Comparison of ENCODE assay signal across 12 cellular contexts in the genomic region with DNA sequence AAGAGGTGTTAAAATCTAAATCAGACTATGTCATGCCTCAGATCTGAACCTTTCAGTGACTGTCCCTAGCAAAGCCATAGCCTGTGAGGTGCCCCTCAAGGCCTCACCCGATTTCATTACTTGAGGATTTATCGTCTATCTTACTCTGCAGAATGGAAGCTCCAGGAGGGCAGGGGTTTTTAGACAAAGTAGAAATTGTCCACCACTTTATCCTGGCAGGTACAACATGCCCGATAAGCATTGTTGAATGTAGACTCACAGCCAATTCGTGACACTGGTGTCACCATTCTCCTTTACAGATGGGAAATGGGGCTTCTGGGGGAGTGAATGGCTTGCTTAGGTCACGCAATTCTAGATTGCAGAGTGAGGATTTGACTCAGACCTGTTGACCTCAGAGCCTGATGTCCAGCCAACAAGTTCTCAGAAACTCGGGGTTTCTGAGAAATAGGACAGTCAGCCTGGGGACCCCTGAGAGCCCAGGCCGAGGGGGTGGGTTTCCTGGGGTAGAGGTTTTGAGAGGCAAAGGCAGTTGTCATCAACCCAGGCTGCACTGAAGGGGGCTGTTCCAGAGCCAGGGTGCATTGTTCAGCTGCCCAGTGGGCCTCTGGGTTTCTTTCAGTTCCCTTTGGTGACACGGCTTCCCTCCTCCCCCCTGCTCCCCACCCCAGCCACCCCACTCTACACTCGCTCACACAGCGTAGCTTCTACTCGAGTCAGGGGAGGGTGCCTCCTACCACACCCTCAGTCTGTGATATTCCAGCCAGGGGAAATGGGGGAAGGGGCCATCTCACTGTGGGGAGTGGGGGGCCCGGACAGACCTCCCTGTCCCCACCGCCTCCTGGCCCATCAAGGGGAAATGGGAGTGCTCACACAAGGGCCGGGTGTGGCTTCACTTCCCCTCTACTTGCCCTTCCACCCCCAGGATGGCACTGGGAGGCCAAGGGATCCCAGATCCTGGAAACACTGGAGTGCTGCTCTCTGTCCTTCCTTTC. TPM values are rescaled to one million over a fixed set of nuclear protein-coding genes. Genes with fewer than 3 reads are reported as not detected.
DNase-seq lines count a peak whose midpoint lies in the region; ATAC-seq and TF ChIP-seq lines count a peak whose summit lies in the region.
"Had no signal": no experiment of that assay in that cellular context is flagged by ENCODE, and none has a peak within 500 bp of the region (broad histone marks: within the 10 kb centered on the region; RNA-seq: fewer than 3 reads in every experiment).

No MANE protein-coding gene starts in this region.

- no peak overlapping the region for H4K5ac ChIP-seq in mesendoderm (ENCODE audit: low read length)

- intact Hi-C loops in naive thymus-derived CD4-positive, alpha-beta T cell (cut with micrococcal nuclease): no loop called here
- intact Hi-C loops in vagina (cut with DNase I): no loop called here

- H3K36me3 ChIP-seq in naive thymus-derived CD4-positive, alpha-beta T cell (ENCODE audit: control insufficient read depth in 2 of 3, insufficient read depth in 3 of 3, low read length in 3 of 3): no peaks in the 10 kb centered on the region
- H3K36me3 ChIP-seq in vagina (no peaks in the 10 kb centered on the region), mesendoderm (ENCODE audit: control insufficient read depth, insufficient read depth, low read length) (no peaks in the 10 kb centered on the region)
- H3K36me3 ChIP-seq: tibial artery had no signal

- H2AK5ac ChIP-seq in mesendoderm (ENCODE audit: low read length): no peak overlapping the region

- H3K36me3 Mint-ChIP-seq in IgD-negative memory B cell: peaks cover 2% of the 10 kb centered on the region
- H3K36me3 Mint-ChIP-seq in naive thymus-derived CD4-positive, alpha-beta T cell: peaks cover 0 to 5% (median 0%) of the 10 kb centered on the region in 5 donors

- H3K27ac ChIP-seq in naive thymus-derived CD4-positive, alpha-beta T cell (ENCODE audit: low read depth, low read length): no peak overlapping the region
- H3K27ac ChIP-seq in vagina (no peak overlapping the region), mesendoderm (ENCODE audit: low read depth, low read length) (no peak overlapping the region)
- H3K27ac ChIP-seq: tibial artery had no signal

- peaks cover 31 to 42% (median 40%) of the 10 kb centered on the region in 3 donors for H3K4me1 Mint-ChIP-seq in IgD-negative memory B cell
- peaks cover 17 to 38% (median 24%) of the 10 kb centered on the region in 7 donors for H3K4me1 Mint-ChIP-seq in naive thymus-derived CD4-positive, alpha-beta T cell

- H3K27me3 ChIP-seq in naive thymus-derived CD4-positive, alpha-beta T cell (ENCODE audit: control insufficient read depth in 2 of 2, insufficient read depth in 2 of 2, low read length in 2 of 2): peaks cover 0 to 4% of the 10 kb centered on the region in 2 donors
- H3K27me3 ChIP-seq in vagina (no peaks in the 10 kb centered on the region), mesendoderm (ENCODE audit: insufficient read depth, low read length, poor library complexity) (peaks cover 19% of the 10 kb centered on the region)

- TF ChIP-seq POLR2A in vagina (IDR thresholded peaks at IDR 0.05): no peak

- H3K23ac ChIP-seq in mesendoderm (ENCODE audit: low read length): no peak overlapping the region

- POLR2A ChIA-PET in naive thymus-derived CD4-positive, alpha-beta T cell (lab: Charles Lee): no interaction called here

- H2BK120ac ChIP-seq in mesendoderm (ENCODE audit: low read depth, low read length): no peak overlapping the region

- no peak overlapping the region for H3K4me2 ChIP-seq in mesendoderm (ENCODE audit: low read length)

- DNase-seq in naive thymus-derived CD4-positive, alpha-beta T cell: no peak
- DNase-seq in vagina (ENCODE audit: extremely low spot score in 2 of 2) (no peak), cerebellar nuclear complex (lab: John Stamatoyannopoulos, UW) (no peak), mesendoderm (no peak)
- DNase-seq in NK-92 treated with Interleukin-12 subunit alpha and Interleukin-12 subunit beta, amount 100 ng/mL, for 24 hours (lab: John Stamatoyannopoulos, UW): no peak
- DNase-seq: activated naive CD8-positive, alpha-beta T cell treated with anti-CD3 and anti-CD28 coated beads, Interleukin-2, amount 50 U/mL, for 24 hours; erythroblast; NCI-H226; tibial artery had no signal

- no peaks in the 10 kb centered on the region for H3K9me3 Mint-ChIP-seq in IgD-negative memory B cell
- peaks cover 0 to 1% (median 0%) of the 10 kb centered on the region in 11 donors for H3K9me3 Mint-ChIP-seq in naive thymus-derived CD4-positive, alpha-beta T cell
- H3K9me3 Mint-ChIP-seq: activated naive CD8-positive, alpha-beta T cell treated with anti-CD3 and anti-CD28 coated beads, Interleukin-2, amount 50 U/mL, for 24 hours had no signal

- peaks cover 1% of the 10 kb centered on the region for H3K27me3 Mint-ChIP-seq in IgD-negative memory B cell
- peaks cover 12 to 19% (median 17%) of the 10 kb centered on the region in 5 donors for H3K27me3 Mint-ChIP-seq in naive thymus-derived CD4-positive, alpha-beta T cell

- CTCF ChIA-PET in naive thymus-derived CD4-positive, alpha-beta T cell (lab: Charles Lee): interaction anchor here (0.7 kb wide), 1 partner anchor 540 kb away, joined by 3 read pairs; no protein-coding TSS in a partner anchor

- no peak overlapping the region for H3K4ac ChIP-seq in mesendoderm (ENCODE audit: low read depth, low read length)

- no peak overlapping the region for H3K9ac ChIP-seq in mesendoderm (ENCODE audit: low read length)

- no peak overlapping the region for H2BK5ac ChIP-seq in mesendoderm (ENCODE audit: low read length)

- no peaks in the 10 kb centered on the region for H3K79me2 ChIP-seq in mesendoderm (ENCODE audit: control insufficient read depth, insufficient read depth, low read length)

- H4K8ac ChIP-seq in mesendoderm (ENCODE audit: low read depth, low read length): no peak overlapping the region

- H3K27ac Mint-ChIP-seq in IgD-negative memory B cell: peak overlapping the region; percentile 67 to 87 (median 86)
- peak overlapping the region in 1 of 9 donors; percentile 3 for H3K27ac Mint-ChIP-seq in naive thymus-derived CD4-positive, alpha-beta T cell

- no peak for TF ChIP-seq CTCF in vagina (IDR thresholded peaks at IDR 0.05)

- no CpG with 5 or more reads among the region's 14 CpGs for WGBS in mesendoderm (ENCODE audit: extremely low coverage, insufficient coverage, low lambda C conversion rate)

- no peak overlapping the region for H2BK15ac ChIP-seq in mesendoderm (replicated peaks; ENCODE audit: low read depth)

- H3K9me3 ChIP-seq in naive thymus-derived CD4-positive, alpha-beta T cell (ENCODE audit: control insufficient read depth in 2 of 3, low read length in 3 of 3): no peaks in the 10 kb centered on the region
- no peaks in the 10 kb centered on the region for H3K9me3 ChIP-seq in vagina
- H3K9me3 ChIP-seq: tibial artery had no signal

- ATAC-seq in GM18870 (IDR thresholded peaks at IDR 0.05; ENCODE audit: unreplicated experiment) (peak; percentile 25), HG02571 (IDR thresholded peaks at IDR 0.05; ENCODE audit: unreplicated experiment) (peak; percentile 22)
- peak; percentile 51 for ATAC-seq in naive thymus-derived CD4-positive, alpha-beta T cell
- ATAC-seq: activated naive CD8-positive, alpha-beta T cell treated with anti-CD3 and anti-CD28 coated beads, Interleukin-2, amount 50 U/mL, for 24 hours had no signal

- peaks cover 11 to 14% of the 10 kb centered on the region in 2 donors for H3K4me1 ChIP-seq in naive thymus-derived CD4-positive, alpha-beta T cell (ENCODE audit: control insufficient read depth in 2 of 2, insufficient read depth in 2 of 2, low read length in 2 of 2)
- peaks cover 9% of the 10 kb centered on the region for H3K4me1 ChIP-seq in vagina
- H3K4me1 ChIP-seq in mesendoderm (ENCODE audit: control insufficient read depth, low read depth, low read length): no peaks in the 10 kb centered on the region

- H3K4me3 Mint-ChIP-seq in IgD-negative memory B cell: peak overlapping the region; percentile 25 to 95 (median 78)
- peak overlapping the region in 1 of 10 donors; percentile 39 for H3K4me3 Mint-ChIP-seq in naive thymus-derived CD4-positive, alpha-beta T cell
- H3K4me3 Mint-ChIP-seq: activated naive CD8-positive, alpha-beta T cell treated with anti-CD3 and anti-CD28 coated beads, Interleukin-2, amount 50 U/mL, for 24 hours had no signal

- no peak overlapping the region for H3K4me3 ChIP-seq in naive thymus-derived CD4-positive, alpha-beta T cell (ENCODE audit: low read length)
- H3K4me3 ChIP-seq in vagina: no peak overlapping the region
- no peak overlapping the region for H3K4me3 ChIP-seq in mesendoderm (ENCODE audit: low read length)
- H3K4me3 ChIP-seq: tibial artery had no signal

- H3K79me1 ChIP-seq in mesendoderm (ENCODE audit: low read length): no peaks in the 10 kb centered on the region

- H3K18ac ChIP-seq in mesendoderm (ENCODE audit: low read length): no peak overlapping the region

- no peak overlapping the region for H3K56ac ChIP-seq in mesendoderm (ENCODE audit: low read length)

RNA-seq across cellular contexts. Expression of a gene that starts 3.1 kb away (rescaled TPM):
- polyA plus RNA-seq in IgD-negative memory B cell: 132 TPM
- total RNA-seq in naive thymus-derived CD4-positive, alpha-beta T cell: 10 to 100 TPM in 1 of 5 experiments, 1 to 10 TPM in 4; 1.7 to 33.2 (median 4.6) TPM
- under 1 TPM; 0.38 to 0.95 TPM for polyA plus RNA-seq in naive thymus-derived CD4-positive, alpha-beta T cell
- 15.0 TPM for total RNA-seq in vagina
- polyA plus RNA-seq in mesendoderm (2013, experiment 1 of 2): 0.07 TPM
- 0.06 TPM for polyA plus RNA-seq in mesendoderm (2013, experiment 2 of 2)

RNA-seq across cellular contexts. Expression of a gene that starts 24.1 kb away (rescaled TPM):
- 0.26 TPM for polyA plus RNA-seq in IgD-negative memory B cell
- total RNA-seq in naive thymus-derived CD4-positive, alpha-beta T cell: 1 to 10 TPM in 1 of 5 experiments, under 1 TPM in 3, not detected in 1; 0.10 to 1.6 (median 0.24) TPM
- not detected for polyA plus RNA-seq in naive thymus-derived CD4-positive, alpha-beta T cell
- total RNA-seq in vagina: 1.2 TPM
- 0.74 TPM for polyA plus RNA-seq in mesendoderm (2013, experiment 1 of 2)
- polyA plus RNA-seq in mesendoderm (2013, experiment 2 of 2): 0.84 TPM
